In genomic region chr5:55123365-55123764, GRCh38 we compare ENCODE assay signal across 23 cellular contexts. TPM values are rescaled to one million over a fixed set of nuclear protein-coding genes. Genes with fewer than 3 reads are reported as not detected.
"Had no signal": no experiment of that assay in that cellular context is flagged by ENCODE, and none has a peak within 500 bp of the region (broad histone marks: within the 10 kb centered on the region; RNA-seq: fewer than 3 reads in every experiment).

No MANE protein-coding gene starts in this region.

- H3K9me3 ChIP-seq: Peyer's patch, SJCRH30 had no signal

- ATAC-seq: HepG2, Right ventricle myocardium inferior, SK-N-SH treated with all-trans-retinoic acid at 6 μM for 48 hours had no signal

- H3K27ac ChIP-seq: PC-9, Peyer's patch, SJCRH30 had no signal

- H3K4me3 ChIP-seq: PC-9, Peyer's patch, SJCRH30 had no signal

- H3K27me3 ChIP-seq: Peyer's patch had no signal

- H2AFZ ChIP-seq: PC-9 had no signal

- DNase-seq: IMR-90, Karpas-422, KG1, MM.1S, NCI-H1092 treated with DMSO at 0.1 percent for 48 hours, NCI-H1436, NCI-H187, NCI-H2029, NCI-H2081 treated with DMSO at 0.1 percent for 48 hours, NCI-H2171 treated with DMSO at 0.1 percent for 48 hours, NCI-H345, NCI-H524, NCI-H526 treated with DMSO at 0.1 percent for 48 hours, NCI-H748 treated with DMSO at 0.1 percent for 48 hours, OCI-M1, PC-9, Peyer's patch, SHP77 treated with DMSO at 0.1 percent for 48 hours, SJCRH30, T-helper 1 cell had no signal

- H3K36me3 ChIP-seq: Peyer's patch, SJCRH30 had no signal

- H3K4me2 ChIP-seq: PC-9 had no signal

- H3K4me1 ChIP-seq: Peyer's patch, SJCRH30 had no signal

RNA-seq across cellular contexts. Expression of gene GZMA, which starts 20.9 kb away (rescaled TPM):
- polyA plus RNA-seq: HepG2, IMR-90 had no signal

RNA-seq across cellular contexts. Expression of gene CDC20B, which starts 49.6 kb away (rescaled TPM):
- polyA plus RNA-seq: HepG2, IMR-90 had no signal
